Comparison of ENCODE assay signal across 22 cellular contexts in the genomic region with DNA sequence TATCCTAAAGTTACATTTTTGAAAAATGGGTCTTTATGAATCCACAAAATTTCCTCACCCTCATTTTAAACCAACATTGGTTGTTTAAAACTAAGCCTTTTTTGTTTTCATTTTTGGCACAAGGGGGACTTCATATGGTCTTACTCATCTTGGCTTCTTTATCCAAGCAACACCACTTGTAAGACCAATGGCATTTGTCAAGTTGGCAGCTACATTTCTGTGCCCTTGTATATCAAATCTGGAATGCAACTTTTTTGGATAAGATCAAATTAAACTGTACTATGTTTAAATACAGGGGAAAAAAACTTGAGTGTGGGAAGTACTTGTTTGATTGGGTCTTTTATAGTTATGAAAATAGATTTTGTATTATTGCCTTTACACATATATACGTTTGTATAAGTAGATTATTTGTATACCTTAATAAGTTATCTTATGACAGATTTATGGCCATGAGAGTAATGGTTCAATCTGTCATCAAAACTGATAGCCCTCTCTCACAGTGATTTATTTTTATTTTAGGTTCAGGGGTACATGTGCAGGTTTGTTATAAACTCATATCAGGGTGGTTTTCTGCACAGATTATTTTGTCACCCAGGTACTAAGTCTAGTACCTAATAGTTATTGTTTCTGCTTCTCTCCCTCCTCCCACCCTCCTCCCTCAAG. TPM values are rescaled to one million over a fixed set of nuclear protein-coding genes. Genes with fewer than 3 reads are reported as not detected.
DNase-seq lines count a peak whose midpoint lies in the region; ATAC-seq and TF ChIP-seq lines count a peak whose summit lies in the region.
"Had no signal": no experiment of that assay in that cellular context is flagged by ENCODE, and none has a peak within 500 bp of the region (broad histone marks: within the 10 kb centered on the region; RNA-seq: fewer than 3 reads in every experiment).

No MANE protein-coding gene starts in this region.

- in situ Hi-C loops in astrocyte of the cerebellum (cut with HindIII; ENCODE audit: low sequenced_read_pairs), result no loop called here

- no peak overlapping the region for H3K27ac ChIP-seq in OCI-LY7 (ENCODE audit: low read depth, low read length, poor library complexity, severe bottlenecking)
- H3K27ac ChIP-seq: gastroesophageal sphincter, parathyroid adenoma, suprapubic skin, vagina had no signal

- BruUV-seq in OCI-LY7 (replicated peaks; lab: Mats Ljungman, UMichigan), result no TSS peak

- H3K9me3 ChIP-seq in OCI-LY7 (ENCODE audit: low read length), result no peaks in the 10 kb centered on the region
- H3K9me3 ChIP-seq: gastroesophageal sphincter, HAP-1, suprapubic skin, vagina had no signal

- peaks cover 77% of the 10 kb centered on the region for H3K36me3 ChIP-seq in OCI-LY7 (ENCODE audit: insufficient read depth, low read length)
- H3K36me3 ChIP-seq: vagina had no signal

- POLR2A ChIA-PET in OCI-LY7 (lab: Charles Lee), result no interaction called here

- no peak for TF ChIP-seq CTCF in astrocyte of the cerebellum (IDR thresholded peaks at IDR 0.05; ENCODE audit: low read depth, low read length, missing control alignments)
- TF ChIP-seq CTCF in foreskin fibroblast (IDR thresholded peaks at IDR 0.05; ENCODE audit: low read depth, low read length), result no peak
- TF ChIP-seq CTCF in OCI-LY7 (conservative IDR thresholded peaks at IDR 0.05; ENCODE audit: low read length), result no peak

- CTCF ChIA-PET in OCI-LY7 (lab: Charles Lee; ENCODE audit: unreplicated experiment), result no interaction called here

- DNase-seq in AG08396 (ENCODE audit: low spot score) (peak; percentile 34), HS-27A (ENCODE audit: low read depth) (peak; percentile 17), astrocyte of the cerebellum (ENCODE audit: low read depth) (peak; percentile 81), foreskin fibroblast (peak; percentile 14 to 46), OCI-LY7 (ENCODE audit: low spot score) (no peak)
- DNase-seq: activated naive CD4-positive, alpha-beta T cell treated with anti-CD3 and anti-CD28 coated beads, Interleukin-2, amount 50 U/mL, for 16 hours; CD4-positive, CD25-positive, alpha-beta regulatory T cell; DMS53; kidney glomerular epithelial cell; mammary epithelial cell; NCI-H1417 treated with DMSO at 0.1 percent for 48 hours; NCI-H2171; NCI-H526 had no signal

- no peaks in the 10 kb centered on the region for H3K9me2 ChIP-seq in OCI-LY7 (ENCODE audit: insufficient read depth, low read length)

- intact Hi-C loops in OCI-LY7 (cut with micrococcal nuclease; ENCODE audit: unreplicated experiment), result no loop called here

- H3K4me1 ChIP-seq in OCI-LY7 (ENCODE audit: insufficient read depth, low read length, poor library complexity, severe bottlenecking), result peaks cover 60% of the 10 kb centered on the region
- H3K4me1 ChIP-seq: gastroesophageal sphincter, HAP-1, suprapubic skin, vagina had no signal

- no peak overlapping the region for H2AFZ ChIP-seq in OCI-LY7 (ENCODE audit: low read length)
- H2AFZ ChIP-seq: parathyroid adenoma had no signal

- no peak for ATAC-seq in GM18517 (IDR thresholded peaks at IDR 0.05; ENCODE audit: unreplicated experiment)
- ATAC-seq in HG03039 (IDR thresholded peaks at IDR 0.05; ENCODE audit: unreplicated experiment), result no peak
- ATAC-seq in GM18520 (IDR thresholded peaks at IDR 0.05; ENCODE audit: unreplicated experiment), result no peak
- ATAC-seq: gastroesophageal sphincter, sciatic nerve had no signal

- no peak overlapping the region for H3K4me3 ChIP-seq in astrocyte of the cerebellum (ENCODE audit: low read depth, low read length)
- no peak overlapping the region for H3K4me3 ChIP-seq in foreskin fibroblast (ENCODE audit: low read depth in 1 of 2, low read length in 2 of 2)
- no peak overlapping the region for H3K4me3 ChIP-seq in OCI-LY7 (ENCODE audit: low read depth, low read length, poor library complexity, severe bottlenecking)
- H3K4me3 ChIP-seq: gastroesophageal sphincter, HAP-1, suprapubic skin, vagina had no signal

- peaks cover 6% of the 10 kb centered on the region; the same call in 1 of the 2 replicates for H3K79me2 ChIP-seq in OCI-LY7 (ENCODE audit: insufficient read depth, low read depth, low read length)

- no peak overlapping the region for H3K4me2 ChIP-seq in OCI-LY7 (ENCODE audit: low read length)

- no peaks in the 10 kb centered on the region for H4K20me1 ChIP-seq in OCI-LY7 (ENCODE audit: insufficient read depth, low read length)

RNA-seq across cellular contexts. Expression of gene GPR160, which starts 43.4 kb away (rescaled TPM):
- 90.5 and 108 TPM in 2 replicates for total RNA-seq in OCI-LY7 (2014; rRNA removed; shearing (Covaris generic))
- total RNA-seq in OCI-LY7 (2022), result 115 and 117 TPM in 2 replicates
